ENCODE assay signal across 18 cellular contexts in the genomic region with DNA sequence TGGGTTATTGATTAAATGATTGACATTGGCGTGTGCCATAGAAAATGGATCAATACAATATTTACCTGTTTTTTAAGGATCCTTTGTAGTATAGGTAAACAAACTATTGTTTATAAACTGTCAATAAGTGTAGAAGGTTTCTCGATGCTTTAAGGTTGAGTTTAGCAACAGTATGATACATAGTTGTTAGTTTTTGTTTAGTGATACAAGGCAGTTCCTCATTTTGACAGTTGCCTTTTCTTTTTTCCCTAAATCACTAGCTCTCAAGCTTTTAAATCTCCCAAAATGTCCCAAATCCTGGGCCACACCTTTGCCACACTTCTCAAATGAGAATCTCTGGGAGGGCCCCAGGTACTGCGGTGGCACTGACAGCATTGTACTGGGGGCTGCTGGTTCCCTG.
"Had no signal": no experiment of that assay in that cellular context is flagged by ENCODE, and none has a peak within 500 bp of the region (broad histone marks: within the 10 kb centered on the region; RNA-seq: fewer than 3 reads in every experiment).

No MANE protein-coding gene starts in this region.

- H3K4me3 ChIP-seq: esophagus squamous epithelium, gastroesophageal sphincter, psoas muscle, right lobe of liver, thoracic aorta, transverse colon had no signal

- H3K27me3 ChIP-seq: esophagus squamous epithelium, gastroesophageal sphincter, right lobe of liver, transverse colon had no signal

- DNase-seq: esophagus squamous epithelium; foreskin fibroblast; glutamatergic neuron; islet precursor cell; mammary epithelial cell; naive thymus-derived CD4-positive, alpha-beta T cell; nucleus accumbens; psoas muscle; retina; right lobe of liver; stimulated activated CD4-positive, alpha-beta T cell treated with anti-CD3 and anti-CD28 coated beads, Interleukin-15, amount 100 ng/mL, for 24 hours; stimulated activated CD4-positive, alpha-beta T cell treated with anti-CD3 and anti-CD28 coated beads, Interleukin-1b, Interleukin-23, amount 100 ng/mL, for 48 hours; stimulated activated CD4-positive, alpha-beta T cell treated with anti-CD3 and anti-CD28 coated beads, Interleukin-4, amount 100 ng/mL, for 24 hours; transverse colon had no signal

- H3K27ac ChIP-seq: gastroesophageal sphincter, psoas muscle, right lobe of liver, thoracic aorta, transverse colon had no signal

- ATAC-seq: gastroesophageal sphincter; left lobe of liver; naive thymus-derived CD4-positive, alpha-beta T cell; psoas muscle; right lobe of liver; stimulated activated memory B cell treated with anti-CD40 and anti-IgM and Interleukin-4, amounts not matched to agents 10 μg/mL and 1 μg/mL and 100 μg/mL, for 72 hours had no signal

- H3K4me1 ChIP-seq: right lobe of liver had no signal

- H3K9me3 ChIP-seq: esophagus squamous epithelium, gastroesophageal sphincter, psoas muscle, right lobe of liver, thoracic aorta, transverse colon had no signal

- H3K36me3 ChIP-seq: gastroesophageal sphincter, right lobe of liver, thoracic aorta, transverse colon had no signal
